Comparison of ENCODE assay signal across 8 cellular contexts in the genomic region with DNA sequence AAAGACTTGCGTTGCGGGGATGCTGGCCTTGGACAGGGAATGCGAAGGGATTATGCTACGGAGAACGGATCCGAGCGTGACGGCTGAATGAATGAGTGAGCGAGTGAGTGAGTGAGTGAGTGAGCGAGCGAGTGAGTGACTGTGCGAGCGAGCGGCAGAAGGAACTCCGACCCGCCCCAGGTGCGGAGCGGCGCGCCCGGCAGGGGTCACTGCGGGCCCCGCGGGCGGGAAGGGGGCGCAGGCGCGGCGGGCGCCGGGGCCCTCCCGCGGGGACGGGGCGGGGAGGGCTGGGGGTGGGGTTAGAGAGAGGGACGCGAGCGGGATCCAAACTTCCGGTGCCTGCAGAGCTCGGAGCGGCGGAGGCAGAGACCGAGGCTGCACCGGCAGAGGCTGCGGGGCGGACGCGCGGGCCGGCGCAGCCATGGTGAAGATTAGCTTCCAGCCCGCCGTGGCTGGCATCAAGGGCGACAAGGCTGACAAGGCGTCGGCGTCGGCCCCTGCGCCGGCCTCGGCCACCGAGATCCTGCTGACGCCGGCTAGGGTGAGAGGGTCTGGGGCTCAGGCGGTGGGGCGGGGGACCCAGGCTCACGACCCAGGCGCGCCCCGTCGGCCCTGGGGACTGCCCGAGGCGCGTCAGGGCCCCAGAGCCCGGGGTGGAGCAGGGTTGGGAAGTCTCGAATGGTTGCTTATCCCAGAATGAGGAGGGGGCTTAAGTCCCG. TPM values are rescaled to one million over a fixed set of nuclear protein-coding genes. Genes with fewer than 3 reads are reported as not detected.
DNase-seq lines count a peak whose midpoint lies in the region; ATAC-seq and TF ChIP-seq lines count a peak whose summit lies in the region.

A gene with protein sequence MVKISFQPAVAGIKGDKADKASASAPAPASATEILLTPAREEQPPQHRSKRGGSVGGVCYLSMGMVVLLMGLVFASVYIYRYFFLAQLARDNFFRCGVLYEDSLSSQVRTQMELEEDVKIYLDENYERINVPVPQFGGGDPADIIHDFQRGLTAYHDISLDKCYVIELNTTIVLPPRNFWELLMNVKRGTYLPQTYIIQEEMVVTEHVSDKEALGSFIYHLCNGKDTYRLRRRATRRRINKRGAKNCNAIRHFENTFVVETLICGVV (plus strand): TSS at position 338 of the 719 bp plus-strand sequence. CDS start 84 bp downstream, at position 422.

- peak within 1 kb of the TSS; percentile 86 to 97 (median 93) for H3K4me3 Mint-ChIP-seq in CD4-positive, alpha-beta memory T cell
- H3K4me3 Mint-ChIP-seq in neural progenitor cell, result peak within 1 kb of the TSS; percentile 90

- peak within 1 kb of the TSS; percentile 99 for H3K4me2 ChIP-seq in neural progenitor cell

- H3K4me1 ChIP-seq in CD4-positive, alpha-beta memory T cell (ENCODE audit: insufficient read depth, low read length), result peaks cover 39% of the 10 kb centered on the region
- peaks cover 3 to 48% (median 19%) of the 10 kb centered on the region in 4 donors for H3K4me1 ChIP-seq in Peyer's patch
- peaks cover 35% of the 10 kb centered on the region for H3K4me1 ChIP-seq in neural progenitor cell

- POLR2A ChIA-PET in CD4-positive, alpha-beta memory T cell (lab: Charles Lee; ENCODE audit: partially characterized antibody), result interaction anchor here (1.0 to 1.7 kb wide), 5 partner anchors 8 to 123 kb away, joined by 3 to 8 read pairs (median 5); partner anchors contain the start of gene GPR55

- peaks cover 49% of the 10 kb centered on the region for H3F3A ChIP-seq in neural progenitor cell (ENCODE audit: low read depth)

- peak; percentile 71 to 81 (median 74) for DNase-seq in CD4-positive, alpha-beta memory T cell
- DNase-seq in Peyer's patch, result peak; percentile 72 to 91 (median 90)
- DNase-seq in activated effector memory CD4-positive, alpha-beta T cell treated with Interleukin-2 at 50 U/mL for 16 hours, result peak; percentile 66
- DNase-seq in fibroblast of the conjunctiva (ENCODE audit: low read depth), result peak; percentile 18
- DNase-seq in neural progenitor cell (ENCODE audit: low spot score), result peak; percentile 80
- DNase-seq in superior temporal gyrus (ENCODE audit: extremely low spot score), result peak; percentile 58

- H3K4me1 Mint-ChIP-seq in CD4-positive, alpha-beta memory T cell, result peaks cover 19 to 67% (median 41%) of the 10 kb centered on the region in 4 donors
- H3K4me1 Mint-ChIP-seq in neural progenitor cell, result peaks cover 59% of the 10 kb centered on the region

- H4K20me1 ChIP-seq in neural progenitor cell (ENCODE audit: low read depth), result peaks cover 15% of the 10 kb centered on the region

- peak in 5 of 6 experiments; percentile 35 to 71 (median 55) for TF ChIP-seq CTCF in Peyer's patch (IDR thresholded peaks at IDR 0.05)
- TF ChIP-seq CTCF in neural progenitor cell (IDR thresholded peaks at IDR 0.05), result peak; percentile 31

- peak within 1 kb of the TSS; percentile 78 to 97 (median 88) for H3K27ac Mint-ChIP-seq in CD4-positive, alpha-beta memory T cell
- peak within 1 kb of the TSS; percentile 87 for H3K27ac Mint-ChIP-seq in neural progenitor cell

- no peaks in the 10 kb centered on the region for H3K27me3 ChIP-seq in CD4-positive, alpha-beta memory T cell (ENCODE audit: insufficient read depth, low read length)
- H3K27me3 ChIP-seq in Peyer's patch, result no peaks in the 10 kb centered on the region
- peaks cover 18% of the 10 kb centered on the region for H3K27me3 ChIP-seq in neural progenitor cell

- H3K9me3 Mint-ChIP-seq in CD4-positive, alpha-beta memory T cell, result peaks cover 0 to 1% (median 0%) of the 10 kb centered on the region in 8 donors
- H3K9me3 Mint-ChIP-seq in neural progenitor cell, result no peaks in the 10 kb centered on the region

- H3K9me3 ChIP-seq in CD4-positive, alpha-beta memory T cell (ENCODE audit: control insufficient read depth in 1 of 2, low read length in 2 of 2), result no peaks in the 10 kb centered on the region
- H3K9me3 ChIP-seq in Peyer's patch (no peaks in the 10 kb centered on the region), neural progenitor cell (ENCODE audit: low read depth) (no peaks in the 10 kb centered on the region)

- TF ChIP-seq POLR2A in Peyer's patch (IDR thresholded peaks at IDR 0.05), result peak; percentile 89 to 94

- H3K27ac ChIP-seq in CD4-positive, alpha-beta memory T cell (ENCODE audit: low read depth, low read length), result peak within 1 kb of the TSS; percentile 45
- H3K27ac ChIP-seq in Peyer's patch (peak within 1 kb of the TSS; percentile 77 to 93 (median 84)), neural progenitor cell (peak within 1 kb of the TSS; percentile 27)

- peak within 1 kb of the TSS; percentile 53 for H3K9ac ChIP-seq in neural progenitor cell

- peak within 1 kb of the TSS; percentile 84 for H2AFZ ChIP-seq in neural progenitor cell (replicated peaks)

- CTCF ChIA-PET in CD4-positive, alpha-beta memory T cell (lab: Charles Lee; ENCODE audit: partially characterized antibody), result interaction anchor here (1.0 to 1.6 kb wide), 8 partner anchors 8 to 705 kb away, joined by 3 to 7 read pairs (median 4); partner anchors contain the start of gene GPR55

- peak within 1 kb of the TSS; percentile 34 to 70 for H3K4me3 ChIP-seq in CD4-positive, alpha-beta memory T cell (ENCODE audit: low read length in 2 of 2)
- H3K4me3 ChIP-seq in Peyer's patch (peak within 1 kb of the TSS; percentile 72 to 90 (median 82)), neural progenitor cell (peak within 1 kb of the TSS; percentile 94)

- peaks cover 45% of the 10 kb centered on the region for H3K79me2 ChIP-seq in neural progenitor cell (ENCODE audit: low read depth)

- intact Hi-C loops in CD4-positive, alpha-beta memory T cell (cut with micrococcal nuclease), result loop anchor here (2.0 to 10.0 kb wide), 2 partner anchors 16 to 110 kb away; no protein-coding TSS in a partner anchor

- peaks cover 0 to 4% of the 10 kb centered on the region in 2 donors for H3K36me3 Mint-ChIP-seq in CD4-positive, alpha-beta memory T cell
- peaks cover 2% of the 10 kb centered on the region for H3K36me3 Mint-ChIP-seq in neural progenitor cell

- H3K36me3 ChIP-seq in CD4-positive, alpha-beta memory T cell (ENCODE audit: insufficient read depth, low read length), result no peaks in the 10 kb centered on the region
- H3K36me3 ChIP-seq in Peyer's patch (no peaks in the 10 kb centered on the region), neural progenitor cell (no peaks in the 10 kb centered on the region)

- ATAC-seq in GM19351 (IDR thresholded peaks at IDR 0.05; ENCODE audit: unreplicated experiment) (peak; percentile 71), HG03520 (IDR thresholded peaks at IDR 0.05; ENCODE audit: unreplicated experiment) (peak; percentile 64)

- H3K27me3 Mint-ChIP-seq in CD4-positive, alpha-beta memory T cell, result peaks cover 0 to 2% of the 10 kb centered on the region in 2 donors
- H3K27me3 Mint-ChIP-seq in neural progenitor cell (ENCODE audit: insufficient read depth, low read depth), result peaks cover 18% of the 10 kb centered on the region

RNA-seq across cellular contexts. Expression of the gene that starts here (rescaled TPM):
- total RNA-seq in CD4-positive, alpha-beta memory T cell, result 10 to 100 TPM; 24.1 to 24.3 TPM
- 10 to 100 TPM; 32.5 to 40.8 TPM for polyA plus RNA-seq in CD4-positive, alpha-beta memory T cell
- total RNA-seq in Peyer's patch (100 to 1,000 TPM in 3 of 4 donors, 10 to 100 TPM in 1; 69.3 to 710 (median 610) TPM), neural progenitor cell (ENCODE audit: low replicate concordance) (84.6 and 146 TPM in 2 replicates)

Comparison
In these comparisons a context has a peak if more than half of its experiments do, and no peak if none do; other contexts are left out.
1. Peak in every context shown above with its lines: DNase-seq, ATAC-seq, H3K4me3 ChIP-seq and H3K27ac ChIP-seq.
2. DNase-seq: peak in every context shown above with its lines; median percentile 90 in Peyer's patch; 80 in neural progenitor cell; 74 in CD4-positive, alpha-beta memory T cell; 66 in activated effector memory CD4-positive, alpha-beta T cell treated with Interleukin-2 at 50 U/mL for 16 hours; 58 in superior temporal gyrus; 18 in fibroblast of the conjunctiva.
3. H3K27ac ChIP-seq: peak in every context shown above with its lines; median percentile 84 in Peyer's patch; 45 in CD4-positive, alpha-beta memory T cell; 27 in neural progenitor cell.